18 cellular contexts compared by ENCODE assay signal in genomic region chr4:8761824-8762205, GRCh38.
"Had no signal": no experiment of that assay in that cellular context is flagged by ENCODE, and none has a peak within 500 bp of the region (broad histone marks: within the 10 kb centered on the region; RNA-seq: fewer than 3 reads in every experiment).

No MANE protein-coding gene starts in this region.

- H3K36me3 ChIP-seq: upper lobe of left lung had no signal

- H3K9me3 ChIP-seq: upper lobe of left lung had no signal

- H3K27me3 ChIP-seq: upper lobe of left lung had no signal

- H3K4me3 ChIP-seq: upper lobe of left lung had no signal

- H3K27me3 Mint-ChIP-seq: activated CD8-positive, alpha-beta memory T cell treated with anti-CD3 and anti-CD28 coated beads, Interleukin-2, amount 10 ng/mL, durations not matched to agents 7 days and 5 days; activated T-cell treated with anti-CD3 and anti-CD28 coated beads, Interleukin-2, amount 50 U/mL, for 24 hours; dendritic cell treated with granulocyte-macrophage colony-stimulating factor and Interleukin-4, amounts not matched to agents 40 ng/mL and 50 ng/mL, for 4 days; effector memory CD8-positive, alpha-beta T cell had no signal

- H3K36me3 Mint-ChIP-seq: activated CD8-positive, alpha-beta memory T cell treated with anti-CD3 and anti-CD28 coated beads, Interleukin-2, amount 10 ng/mL, durations not matched to agents 7 days and 5 days; stimulated activated memory B cell treated with anti-CD40 and anti-IgM and Interleukin-4, amounts not matched to agents 10 μg/mL and 1 μg/mL and 100 μg/mL, for 72 hours had no signal

- H3K4me1 ChIP-seq: parathyroid adenoma, upper lobe of left lung had no signal

- H3K27ac Mint-ChIP-seq: activated CD8-positive, alpha-beta memory T cell treated with anti-CD3 and anti-CD28 coated beads, Interleukin-2, amount 10 ng/mL, durations not matched to agents 7 days and 5 days; activated T-cell treated with anti-CD3 and anti-CD28 coated beads, Interleukin-2, amount 50 U/mL, for 24 hours; dendritic cell treated with granulocyte-macrophage colony-stimulating factor and Interleukin-4, amounts not matched to agents 40 ng/mL and 50 ng/mL, for 4 days; effector memory CD8-positive, alpha-beta T cell; stimulated activated memory B cell treated with anti-CD40 and anti-IgM and Interleukin-4, amounts not matched to agents 10 μg/mL and 1 μg/mL and 100 μg/mL, for 72 hours; T-helper 2 cell treated with Interferon-gamma antibody and Interleukin-4, amounts not matched to agents 5 μg/mL and 100 μg/mL, for 36 hours had no signal

- DNase-seq: activated CD4-positive, alpha-beta T cell treated with anti-CD3 and anti-CD28 coated beads for 1 hour; activated CD4-positive, alpha-beta T cell treated with anti-CD3 and anti-CD28 coated beads, Interleukin-2, amount 50 U/mL, for 48 hours; activated CD8-positive, alpha-beta memory T cell treated with anti-CD3 and anti-CD28 coated beads, Interleukin-2, amount 10 ng/mL, durations not matched to agents 7 days and 5 days; activated gamma-delta T cell treated with Interleukin-2 at 50 U/mL for 16 hours; activated T-cell treated with anti-CD3 and anti-CD28 coated beads, Interleukin-2, amount 50 U/mL, for 24 hours; central memory CD4-positive, alpha-beta T cell; effector memory CD8-positive, alpha-beta T cell; hippocampal formation; mesenchymal stem cell; small intestine; substantia nigra; SW 1271 had no signal

- H3K4me1 Mint-ChIP-seq: activated CD8-positive, alpha-beta memory T cell treated with anti-CD3 and anti-CD28 coated beads, Interleukin-2, amount 10 ng/mL, durations not matched to agents 7 days and 5 days; neural crest cell; stimulated activated memory B cell treated with anti-CD40 and anti-IgM and Interleukin-4, amounts not matched to agents 10 μg/mL and 1 μg/mL and 100 μg/mL, for 72 hours had no signal

- H3K4me3 Mint-ChIP-seq: activated CD8-positive, alpha-beta memory T cell treated with anti-CD3 and anti-CD28 coated beads, Interleukin-2, amount 10 ng/mL, durations not matched to agents 7 days and 5 days; activated T-cell treated with anti-CD3 and anti-CD28 coated beads, Interleukin-2, amount 50 U/mL, for 24 hours; dendritic cell treated with granulocyte-macrophage colony-stimulating factor and Interleukin-4, amounts not matched to agents 40 ng/mL and 50 ng/mL, for 4 days; effector memory CD8-positive, alpha-beta T cell; neural crest cell; stimulated activated memory B cell treated with anti-CD40 and anti-IgM and Interleukin-4, amounts not matched to agents 10 μg/mL and 1 μg/mL and 100 μg/mL, for 72 hours; T-helper 2 cell treated with Interferon-gamma antibody and Interleukin-4, amounts not matched to agents 5 μg/mL and 100 μg/mL, for 36 hours had no signal

- H3K9me3 Mint-ChIP-seq: activated T-cell treated with anti-CD3 and anti-CD28 coated beads, Interleukin-2, amount 50 U/mL, for 24 hours; dendritic cell treated with granulocyte-macrophage colony-stimulating factor and Interleukin-4, amounts not matched to agents 40 ng/mL and 50 ng/mL, for 4 days; effector memory CD8-positive, alpha-beta T cell; neural crest cell; T-helper 2 cell treated with Interferon-gamma antibody and Interleukin-4, amounts not matched to agents 5 μg/mL and 100 μg/mL, for 36 hours had no signal

- H3K27ac ChIP-seq: parathyroid adenoma, upper lobe of left lung had no signal

- ATAC-seq: activated CD8-positive, alpha-beta memory T cell treated with anti-CD3 and anti-CD28 coated beads, Interleukin-2, amount 10 ng/mL, durations not matched to agents 7 days and 5 days; effector memory CD8-positive, alpha-beta T cell; stimulated activated memory B cell treated with anti-CD40 and anti-IgM and Interleukin-4, amounts not matched to agents 10 μg/mL and 1 μg/mL and 100 μg/mL, for 72 hours had no signal
